1 cellular context compared by ENCODE assay signal in the genomic region with DNA sequence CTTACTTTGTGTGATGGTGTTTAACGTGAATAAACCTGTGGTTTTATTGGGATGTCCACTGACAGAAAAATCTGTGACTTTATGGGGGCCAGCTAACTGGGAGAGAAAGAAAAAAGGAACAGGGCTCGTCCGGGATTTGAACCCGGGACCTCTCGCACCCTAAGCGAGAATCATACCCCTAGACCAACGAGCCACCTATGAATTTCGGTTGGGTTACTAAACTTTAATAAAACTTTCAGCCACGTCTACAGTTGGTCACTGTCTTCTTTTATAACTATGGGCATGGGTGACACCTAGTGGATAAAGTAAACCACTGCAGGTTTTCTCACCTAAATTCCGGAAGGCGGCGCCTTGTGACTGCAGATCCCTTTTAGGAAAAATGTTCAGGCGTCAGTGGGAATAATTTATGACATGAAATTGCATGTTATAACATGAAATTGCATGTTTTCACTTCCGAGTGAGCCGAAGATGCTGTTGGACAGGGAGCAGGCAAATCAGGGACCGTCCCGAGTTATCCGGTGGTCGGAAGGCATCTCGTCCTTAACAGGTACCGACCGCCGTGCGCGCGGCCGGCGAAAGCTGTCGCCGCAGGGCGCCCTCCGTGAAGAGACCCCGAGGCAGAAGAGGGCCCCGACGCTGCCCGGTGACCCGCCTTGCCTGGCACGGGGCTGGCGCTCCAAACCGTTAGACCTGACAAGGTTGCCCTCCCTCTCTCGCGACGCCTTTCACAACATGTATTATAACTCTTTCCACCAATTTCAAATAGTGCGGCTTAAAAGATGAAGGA.
TF ChIP-seq lines count a peak whose summit lies in the region.

No MANE protein-coding gene starts in this region.

TF ChIP-seq in GM12878, 131 proteins besides CTCF, POLR2A, EP300 and RAD21 (continued from another document and continues in another):
- TF ChIP-seq, protein P1, sequence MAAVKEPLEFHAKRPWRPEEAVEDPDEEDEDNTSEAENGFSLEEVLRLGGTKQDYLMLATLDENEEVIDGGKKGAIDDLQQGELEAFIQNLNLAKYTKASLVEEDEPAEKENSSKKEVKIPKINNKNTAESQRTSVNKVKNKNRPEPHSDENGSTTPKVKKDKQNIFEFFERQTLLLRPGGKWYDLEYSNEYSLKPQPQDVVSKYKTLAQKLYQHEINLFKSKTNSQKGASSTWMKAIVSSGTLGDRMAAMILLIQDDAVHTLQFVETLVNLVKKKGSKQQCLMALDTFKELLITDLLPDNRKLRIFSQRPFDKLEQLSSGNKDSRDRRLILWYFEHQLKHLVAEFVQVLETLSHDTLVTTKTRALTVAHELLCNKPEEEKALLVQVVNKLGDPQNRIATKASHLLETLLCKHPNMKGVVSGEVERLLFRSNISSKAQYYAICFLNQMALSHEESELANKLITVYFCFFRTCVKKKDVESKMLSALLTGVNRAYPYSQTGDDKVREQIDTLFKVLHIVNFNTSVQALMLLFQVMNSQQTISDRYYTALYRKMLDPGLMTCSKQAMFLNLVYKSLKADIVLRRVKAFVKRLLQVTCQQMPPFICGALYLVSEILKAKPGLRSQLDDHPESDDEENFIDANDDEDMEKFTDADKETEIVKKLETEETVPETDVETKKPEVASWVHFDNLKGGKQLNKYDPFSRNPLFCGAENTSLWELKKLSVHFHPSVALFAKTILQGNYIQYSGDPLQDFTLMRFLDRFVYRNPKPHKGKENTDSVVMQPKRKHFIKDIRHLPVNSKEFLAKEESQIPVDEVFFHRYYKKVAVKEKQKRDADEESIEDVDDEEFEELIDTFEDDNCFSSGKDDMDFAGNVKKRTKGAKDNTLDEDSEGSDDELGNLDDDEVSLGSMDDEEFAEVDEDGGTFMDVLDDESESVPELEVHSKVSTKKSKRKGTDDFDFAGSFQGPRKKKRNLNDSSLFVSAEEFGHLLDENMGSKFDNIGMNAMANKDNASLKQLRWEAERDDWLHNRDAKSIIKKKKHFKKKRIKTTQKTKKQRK (IDR thresholded peaks at IDR 0.05; ENCODE audit: low read depth, low read length) = no peak
- no peak for TF ChIP-seq SMAD1 (IDR thresholded peaks at IDR 0.05; ENCODE audit: low read depth, partially characterized antibody)
- no peak for TF ChIP-seq MTA3 (IDR thresholded peaks at IDR 0.05; ENCODE audit: borderline replicate concordance, low read length)
- TF ChIP-seq, protein P2, sequence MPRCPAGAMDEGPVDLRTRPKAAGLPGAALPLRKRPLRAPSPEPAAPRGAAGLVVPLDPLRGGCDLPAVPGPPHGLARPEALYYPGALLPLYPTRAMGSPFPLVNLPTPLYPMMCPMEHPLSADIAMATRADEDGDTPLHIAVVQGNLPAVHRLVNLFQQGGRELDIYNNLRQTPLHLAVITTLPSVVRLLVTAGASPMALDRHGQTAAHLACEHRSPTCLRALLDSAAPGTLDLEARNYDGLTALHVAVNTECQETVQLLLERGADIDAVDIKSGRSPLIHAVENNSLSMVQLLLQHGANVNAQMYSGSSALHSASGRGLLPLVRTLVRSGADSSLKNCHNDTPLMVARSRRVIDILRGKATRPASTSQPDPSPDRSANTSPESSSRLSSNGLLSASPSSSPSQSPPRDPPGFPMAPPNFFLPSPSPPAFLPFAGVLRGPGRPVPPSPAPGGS (IDR thresholded peaks at IDR 0.05; ENCODE audit: borderline replicate concordance, insufficient read depth, low read depth, low read length, poor library complexity, severe bottlenecking) = no peak
- TF ChIP-seq POU2F2 (IDR thresholded peaks at IDR 0.05; ENCODE audit: borderline replicate concordance, low read depth, low read length) = 0 out of 3 replicates have a peak, but pooled peaks have one; percentile 33
- TF ChIP-seq, protein P3, sequence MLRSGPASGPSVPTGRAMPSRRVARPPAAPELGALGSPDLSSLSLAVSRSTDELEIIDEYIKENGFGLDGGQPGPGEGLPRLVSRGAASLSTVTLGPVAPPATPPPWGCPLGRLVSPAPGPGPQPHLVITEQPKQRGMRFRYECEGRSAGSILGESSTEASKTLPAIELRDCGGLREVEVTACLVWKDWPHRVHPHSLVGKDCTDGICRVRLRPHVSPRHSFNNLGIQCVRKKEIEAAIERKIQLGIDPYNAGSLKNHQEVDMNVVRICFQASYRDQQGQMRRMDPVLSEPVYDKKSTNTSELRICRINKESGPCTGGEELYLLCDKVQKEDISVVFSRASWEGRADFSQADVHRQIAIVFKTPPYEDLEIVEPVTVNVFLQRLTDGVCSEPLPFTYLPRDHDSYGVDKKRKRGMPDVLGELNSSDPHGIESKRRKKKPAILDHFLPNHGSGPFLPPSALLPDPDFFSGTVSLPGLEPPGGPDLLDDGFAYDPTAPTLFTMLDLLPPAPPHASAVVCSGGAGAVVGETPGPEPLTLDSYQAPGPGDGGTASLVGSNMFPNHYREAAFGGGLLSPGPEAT (IDR thresholded peaks at IDR 0.05; ENCODE audit: low read depth) = no peak
- TF ChIP-seq ETV6 (conservative IDR thresholded peaks at IDR 0.05 in 1 of 2, IDR thresholded peaks at IDR 0.05 in 1 of 2; ENCODE audit: borderline replicate concordance in 1 of 2, low read depth in 1 of 2) = no peak
- no peak for TF ChIP-seq NFYA (IDR thresholded peaks at IDR 0.05; ENCODE audit: borderline replicate concordance, low read depth, low read length)
- 0 out of 2 replicates have a peak, but pooled peaks have one; percentile 19 for TF ChIP-seq CREM (IDR thresholded peaks at IDR 0.05; ENCODE audit: low read depth)
- TF ChIP-seq SREBF2 (IDR thresholded peaks at IDR 0.05; ENCODE audit: low read length) = peak; percentile 93
- TF ChIP-seq MTA2 (IDR thresholded peaks at IDR 0.05; ENCODE audit: low read depth) = no peak
- TF ChIP-seq FOXM1 (IDR thresholded peaks at IDR 0.05; ENCODE audit: low read depth, low read length) = peak; percentile 78
- TF ChIP-seq CREB1 (IDR thresholded peaks at IDR 0.05; ENCODE audit: low read depth) = peak; percentile 29; the same call in 1 of the 2 replicates
- TF ChIP-seq RAD51 (IDR thresholded peaks at IDR 0.05) = peak; percentile 23; the same call in 1 of the 2 replicates
- TF ChIP-seq SRF (IDR thresholded peaks at IDR 0.05; ENCODE audit: low read depth in 2 of 2, low read length in 2 of 2) = no peak
- no peak for TF ChIP-seq ATF7 (IDR thresholded peaks at IDR 0.05; ENCODE audit: low read depth)
- TF ChIP-seq, protein P4, sequence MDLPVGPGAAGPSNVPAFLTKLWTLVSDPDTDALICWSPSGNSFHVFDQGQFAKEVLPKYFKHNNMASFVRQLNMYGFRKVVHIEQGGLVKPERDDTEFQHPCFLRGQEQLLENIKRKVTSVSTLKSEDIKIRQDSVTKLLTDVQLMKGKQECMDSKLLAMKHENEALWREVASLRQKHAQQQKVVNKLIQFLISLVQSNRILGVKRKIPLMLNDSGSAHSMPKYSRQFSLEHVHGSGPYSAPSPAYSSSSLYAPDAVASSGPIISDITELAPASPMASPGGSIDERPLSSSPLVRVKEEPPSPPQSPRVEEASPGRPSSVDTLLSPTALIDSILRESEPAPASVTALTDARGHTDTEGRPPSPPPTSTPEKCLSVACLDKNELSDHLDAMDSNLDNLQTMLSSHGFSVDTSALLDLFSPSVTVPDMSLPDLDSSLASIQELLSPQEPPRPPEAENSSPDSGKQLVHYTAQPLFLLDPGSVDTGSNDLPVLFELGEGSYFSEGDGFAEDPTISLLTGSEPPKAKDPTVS (IDR thresholded peaks at IDR 0.05; ENCODE audit: low read depth, low read length) = no peak
- TF ChIP-seq, protein P5, sequence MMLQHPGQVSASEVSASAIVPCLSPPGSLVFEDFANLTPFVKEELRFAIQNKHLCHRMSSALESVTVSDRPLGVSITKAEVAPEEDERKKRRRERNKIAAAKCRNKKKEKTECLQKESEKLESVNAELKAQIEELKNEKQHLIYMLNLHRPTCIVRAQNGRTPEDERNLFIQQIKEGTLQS (IDR thresholded peaks at IDR 0.05; ENCODE audit: borderline replicate concordance, extremely low read depth, low read depth, low read length) = peak; percentile 45; the same call in 1 of the 2 replicates
- TF ChIP-seq CEBPB (IDR thresholded peaks at IDR 0.05; ENCODE audit: borderline replicate concordance in 1 of 2, low read depth in 2 of 2, low read length in 2 of 2) = no peak
- 0 out of 2 replicates have a peak, but pooled peaks have one; percentile 68 for TF ChIP-seq ASH2L (IDR thresholded peaks at IDR 0.05; ENCODE audit: borderline replicate concordance, low read depth)
- TF ChIP-seq, protein P6, sequence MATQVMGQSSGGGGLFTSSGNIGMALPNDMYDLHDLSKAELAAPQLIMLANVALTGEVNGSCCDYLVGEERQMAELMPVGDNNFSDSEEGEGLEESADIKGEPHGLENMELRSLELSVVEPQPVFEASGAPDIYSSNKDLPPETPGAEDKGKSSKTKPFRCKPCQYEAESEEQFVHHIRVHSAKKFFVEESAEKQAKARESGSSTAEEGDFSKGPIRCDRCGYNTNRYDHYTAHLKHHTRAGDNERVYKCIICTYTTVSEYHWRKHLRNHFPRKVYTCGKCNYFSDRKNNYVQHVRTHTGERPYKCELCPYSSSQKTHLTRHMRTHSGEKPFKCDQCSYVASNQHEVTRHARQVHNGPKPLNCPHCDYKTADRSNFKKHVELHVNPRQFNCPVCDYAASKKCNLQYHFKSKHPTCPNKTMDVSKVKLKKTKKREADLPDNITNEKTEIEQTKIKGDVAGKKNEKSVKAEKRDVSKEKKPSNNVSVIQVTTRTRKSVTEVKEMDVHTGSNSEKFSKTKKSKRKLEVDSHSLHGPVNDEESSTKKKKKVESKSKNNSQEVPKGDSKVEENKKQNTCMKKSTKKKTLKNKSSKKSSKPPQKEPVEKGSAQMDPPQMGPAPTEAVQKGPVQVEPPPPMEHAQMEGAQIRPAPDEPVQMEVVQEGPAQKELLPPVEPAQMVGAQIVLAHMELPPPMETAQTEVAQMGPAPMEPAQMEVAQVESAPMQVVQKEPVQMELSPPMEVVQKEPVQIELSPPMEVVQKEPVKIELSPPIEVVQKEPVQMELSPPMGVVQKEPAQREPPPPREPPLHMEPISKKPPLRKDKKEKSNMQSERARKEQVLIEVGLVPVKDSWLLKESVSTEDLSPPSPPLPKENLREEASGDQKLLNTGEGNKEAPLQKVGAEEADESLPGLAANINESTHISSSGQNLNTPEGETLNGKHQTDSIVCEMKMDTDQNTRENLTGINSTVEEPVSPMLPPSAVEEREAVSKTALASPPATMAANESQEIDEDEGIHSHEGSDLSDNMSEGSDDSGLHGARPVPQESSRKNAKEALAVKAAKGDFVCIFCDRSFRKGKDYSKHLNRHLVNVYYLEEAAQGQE (IDR thresholded peaks at IDR 0.05; ENCODE audit: low read depth, low read length) = no peak
- TF ChIP-seq IRF4 (IDR thresholded peaks at IDR 0.05; ENCODE audit: low read depth, low read length) = peak; percentile 21; the same call in 1 of the 2 replicates
- TF ChIP-seq MEF2A (IDR thresholded peaks at IDR 0.05; ENCODE audit: insufficient read depth, low read depth, low read length) = no peak
- no peak for TF ChIP-seq ESRRA (IDR thresholded peaks at IDR 0.05; ENCODE audit: low read length)
- no peak for TF ChIP-seq NFIC (IDR thresholded peaks at IDR 0.05; ENCODE audit: low read depth, low read length)
- TF ChIP-seq, protein P7, sequence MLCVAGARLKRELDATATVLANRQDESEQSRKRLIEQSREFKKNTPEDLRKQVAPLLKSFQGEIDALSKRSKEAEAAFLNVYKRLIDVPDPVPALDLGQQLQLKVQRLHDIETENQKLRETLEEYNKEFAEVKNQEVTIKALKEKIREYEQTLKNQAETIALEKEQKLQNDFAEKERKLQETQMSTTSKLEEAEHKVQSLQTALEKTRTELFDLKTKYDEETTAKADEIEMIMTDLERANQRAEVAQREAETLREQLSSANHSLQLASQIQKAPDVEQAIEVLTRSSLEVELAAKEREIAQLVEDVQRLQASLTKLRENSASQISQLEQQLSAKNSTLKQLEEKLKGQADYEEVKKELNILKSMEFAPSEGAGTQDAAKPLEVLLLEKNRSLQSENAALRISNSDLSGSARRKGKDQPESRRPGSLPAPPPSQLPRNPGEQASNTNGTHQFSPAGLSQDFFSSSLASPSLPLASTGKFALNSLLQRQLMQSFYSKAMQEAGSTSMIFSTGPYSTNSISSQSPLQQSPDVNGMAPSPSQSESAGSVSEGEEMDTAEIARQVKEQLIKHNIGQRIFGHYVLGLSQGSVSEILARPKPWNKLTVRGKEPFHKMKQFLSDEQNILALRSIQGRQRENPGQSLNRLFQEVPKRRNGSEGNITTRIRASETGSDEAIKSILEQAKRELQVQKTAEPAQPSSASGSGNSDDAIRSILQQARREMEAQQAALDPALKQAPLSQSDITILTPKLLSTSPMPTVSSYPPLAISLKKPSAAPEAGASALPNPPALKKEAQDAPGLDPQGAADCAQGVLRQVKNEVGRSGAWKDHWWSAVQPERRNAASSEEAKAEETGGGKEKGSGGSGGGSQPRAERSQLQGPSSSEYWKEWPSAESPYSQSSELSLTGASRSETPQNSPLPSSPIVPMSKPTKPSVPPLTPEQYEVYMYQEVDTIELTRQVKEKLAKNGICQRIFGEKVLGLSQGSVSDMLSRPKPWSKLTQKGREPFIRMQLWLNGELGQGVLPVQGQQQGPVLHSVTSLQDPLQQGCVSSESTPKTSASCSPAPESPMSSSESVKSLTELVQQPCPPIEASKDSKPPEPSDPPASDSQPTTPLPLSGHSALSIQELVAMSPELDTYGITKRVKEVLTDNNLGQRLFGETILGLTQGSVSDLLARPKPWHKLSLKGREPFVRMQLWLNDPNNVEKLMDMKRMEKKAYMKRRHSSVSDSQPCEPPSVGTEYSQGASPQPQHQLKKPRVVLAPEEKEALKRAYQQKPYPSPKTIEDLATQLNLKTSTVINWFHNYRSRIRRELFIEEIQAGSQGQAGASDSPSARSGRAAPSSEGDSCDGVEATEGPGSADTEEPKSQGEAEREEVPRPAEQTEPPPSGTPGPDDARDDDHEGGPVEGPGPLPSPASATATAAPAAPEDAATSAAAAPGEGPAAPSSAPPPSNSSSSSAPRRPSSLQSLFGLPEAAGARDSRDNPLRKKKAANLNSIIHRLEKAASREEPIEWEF (IDR thresholded peaks at IDR 0.05; ENCODE audit: insufficient replicate concordance, low read depth, low read length) = no peak
- TF ChIP-seq STAT3 (IDR thresholded peaks at IDR 0.05; ENCODE audit: low read depth, low read length) = no peak
- TF ChIP-seq, protein P8, sequence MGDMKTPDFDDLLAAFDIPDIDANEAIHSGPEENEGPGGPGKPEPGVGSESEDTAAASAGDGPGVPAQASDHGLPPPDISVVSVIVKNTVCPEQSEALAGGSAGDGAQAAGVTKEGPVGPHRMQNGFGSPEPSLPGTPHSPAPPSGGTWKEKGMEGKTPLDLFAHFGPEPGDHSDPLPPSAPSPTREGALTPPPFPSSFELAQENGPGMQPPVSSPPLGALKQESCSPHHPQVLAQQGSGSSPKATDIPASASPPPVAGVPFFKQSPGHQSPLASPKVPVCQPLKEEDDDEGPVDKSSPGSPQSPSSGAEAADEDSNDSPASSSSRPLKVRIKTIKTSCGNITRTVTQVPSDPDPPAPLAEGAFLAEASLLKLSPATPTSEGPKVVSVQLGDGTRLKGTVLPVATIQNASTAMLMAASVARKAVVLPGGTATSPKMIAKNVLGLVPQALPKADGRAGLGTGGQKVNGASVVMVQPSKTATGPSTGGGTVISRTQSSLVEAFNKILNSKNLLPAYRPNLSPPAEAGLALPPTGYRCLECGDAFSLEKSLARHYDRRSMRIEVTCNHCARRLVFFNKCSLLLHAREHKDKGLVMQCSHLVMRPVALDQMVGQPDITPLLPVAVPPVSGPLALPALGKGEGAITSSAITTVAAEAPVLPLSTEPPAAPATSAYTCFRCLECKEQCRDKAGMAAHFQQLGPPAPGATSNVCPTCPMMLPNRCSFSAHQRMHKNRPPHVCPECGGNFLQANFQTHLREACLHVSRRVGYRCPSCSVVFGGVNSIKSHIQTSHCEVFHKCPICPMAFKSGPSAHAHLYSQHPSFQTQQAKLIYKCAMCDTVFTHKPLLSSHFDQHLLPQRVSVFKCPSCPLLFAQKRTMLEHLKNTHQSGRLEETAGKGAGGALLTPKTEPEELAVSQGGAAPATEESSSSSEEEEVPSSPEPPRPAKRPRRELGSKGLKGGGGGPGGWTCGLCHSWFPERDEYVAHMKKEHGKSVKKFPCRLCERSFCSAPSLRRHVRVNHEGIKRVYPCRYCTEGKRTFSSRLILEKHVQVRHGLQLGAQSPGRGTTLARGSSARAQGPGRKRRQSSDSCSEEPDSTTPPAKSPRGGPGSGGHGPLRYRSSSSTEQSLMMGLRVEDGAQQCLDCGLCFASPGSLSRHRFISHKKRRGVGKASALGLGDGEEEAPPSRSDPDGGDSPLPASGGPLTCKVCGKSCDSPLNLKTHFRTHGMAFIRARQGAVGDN (IDR thresholded peaks at IDR 0.05) = no peak
- TF ChIP-seq SP1 (IDR thresholded peaks at IDR 0.05; ENCODE audit: low read depth, low read length) = peak; percentile 19
